ENCODE assay signal across 17 cellular contexts in the genomic region with DNA sequence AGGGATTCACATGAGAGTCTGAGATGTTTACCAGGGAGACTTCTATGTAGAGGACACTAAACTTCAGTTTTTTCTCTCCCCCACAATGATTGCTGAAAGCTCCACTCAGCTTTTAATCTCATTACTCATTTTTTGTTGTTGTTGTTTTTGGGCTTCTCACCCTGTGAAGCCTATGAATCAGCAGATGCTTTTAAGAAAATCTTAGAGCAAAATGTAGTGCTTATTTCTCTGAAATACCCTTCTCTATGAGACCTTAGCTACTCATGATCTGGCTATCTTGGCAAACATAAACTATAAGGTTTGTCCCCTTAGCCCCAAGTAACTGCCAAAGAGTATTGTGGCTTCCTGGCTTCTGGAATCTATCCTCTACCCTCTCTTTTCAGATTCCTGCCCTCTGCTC.
DNase-seq lines count a peak whose midpoint lies in the region; ATAC-seq, FAIRE-seq and TF ChIP-seq lines count a peak whose summit lies in the region.
"Had no signal": no experiment of that assay in that cellular context is flagged by ENCODE, and none has a peak within 500 bp of the region (broad histone marks: within the 10 kb centered on the region; RNA-seq: fewer than 3 reads in every experiment).

No MANE protein-coding gene starts in this region.

- peak; percentile 20 for DNase-seq in astrocyte of the cerebellum (ENCODE audit: low read depth)
- peak; percentile 15 for DNase-seq in bronchial epithelial cell (ENCODE audit: low read depth)
- peak; percentile 36 for DNase-seq in skeletal muscle cell (ENCODE audit: low read depth)
- no peak for DNase-seq in adrenal gland
- DNase-seq in NCI-H82 (lab: John Stamatoyannopoulos, UW): no peak
- DNase-seq: C1 segment of cervical spinal cord; Calu3; CD4-positive, alpha-beta memory T cell; COR-L47; DND-41; H9 had no signal

- intact Hi-C loops in adrenal gland (cut with DNase I): no loop called here

- TF ChIP-seq POLR2A in adrenal gland (IDR thresholded peaks at IDR 0.05): no peak

- peaks cover 0 to 7% (median 0%) of the 10 kb centered on the region in 3 donors for H3K9me3 ChIP-seq in adrenal gland (replicated peaks in 1 of 3)

- in situ Hi-C loops in astrocyte of the cerebellum (cut with HindIII; ENCODE audit: low sequenced_read_pairs): loop anchor here (5.0 kb wide), 1 partner anchor 40 kb away; no protein-coding TSS in a partner anchor

- no peaks in the 10 kb centered on the region for H3K36me3 ChIP-seq in bronchial epithelial cell (ENCODE audit: control insufficient read depth, insufficient read depth, low read length)
- no peaks in the 10 kb centered on the region for H3K36me3 ChIP-seq in adrenal gland (replicated peaks in 1 of 2)

- no peak for ATAC-seq in GM19328 (IDR thresholded peaks at IDR 0.05; ENCODE audit: unreplicated experiment)
- ATAC-seq: GM23338, HCT116 had no signal

- no peaks in the 10 kb centered on the region for H3K4me1 ChIP-seq in adrenal gland (replicated peaks in 1 of 2)

- H3K27ac ChIP-seq in adrenal gland: no peak overlapping the region

- no peak for TF ChIP-seq CTCF in astrocyte of the cerebellum (IDR thresholded peaks at IDR 0.05; ENCODE audit: low read depth, low read length, missing control alignments)
- no peak for TF ChIP-seq CTCF in bronchial epithelial cell (IDR thresholded peaks at IDR 0.05; ENCODE audit: insufficient read depth, low read length, severe bottlenecking)
- no peak for TF ChIP-seq CTCF in adrenal gland (IDR thresholded peaks at IDR 0.05)

- H3K4me3 ChIP-seq in astrocyte of the cerebellum (ENCODE audit: low read depth, low read length): no peak overlapping the region
- H3K4me3 ChIP-seq in bronchial epithelial cell (ENCODE audit: low read depth, low read length): no peak overlapping the region
- H3K4me3 ChIP-seq in skeletal muscle cell (ENCODE audit: low read depth, low read length): no peak overlapping the region
- H3K4me3 ChIP-seq in adrenal gland: no peak overlapping the region
- H3K4me3 ChIP-seq: GM23338 had no signal

- no peak for FAIRE-seq in bronchial epithelial cell (lab: Jason Lieb, UNC)
- FAIRE-seq: G401.6, GM12892, GM19239 had no signal

- H3K27me3 ChIP-seq in bronchial epithelial cell (ENCODE audit: control insufficient read depth, insufficient read depth, low read length): no peaks in the 10 kb centered on the region
- no peaks in the 10 kb centered on the region for H3K27me3 ChIP-seq in adrenal gland

Comparison
In these comparisons a context has a peak if more than half of its experiments do, and no peak if none do; other contexts are left out.
1. DNase-seq: peak in astrocyte of the cerebellum (single experiment), bronchial epithelial cell (single experiment) and skeletal muscle cell (single experiment); none in adrenal gland (0 of 7) and NCI-H82 (single experiment).